In genomic region chr7:78443811-78444210, GRCh38 we compare ENCODE assay signal across 2 cellular contexts.
TF ChIP-seq lines count a peak whose summit lies in the region.

No MANE protein-coding gene starts in this region.

TF ChIP-seq in GM23338, 12 proteins besides CTCF, POLR2A, EP300 and RAD21 (continued from another document):
- no peak for TF ChIP-seq POLR2AphosphoS5 (IDR thresholded peaks at IDR 0.05; ENCODE audit: low read depth)
- TF ChIP-seq ZNF462 (CRISPR knock-in tag; IDR thresholded peaks at IDR 0.05) = no peak
- no peak for TF ChIP-seq NANOG (IDR thresholded peaks at IDR 0.05; ENCODE audit: borderline replicate concordance)
- TF ChIP-seq CREB1 (CRISPR knock-in tag; IDR thresholded peaks at IDR 0.05; ENCODE audit: low read depth) = no peak
- TF ChIP-seq ZNF331 (CRISPR knock-in tag; IDR thresholded peaks at IDR 0.05; ENCODE audit: low read depth) = no peak
- TF ChIP-seq ETS1 (IDR thresholded peaks at IDR 0.05) = no peak
- no peak for TF ChIP-seq STAT1 (IDR thresholded peaks at IDR 0.05; ENCODE audit: unreplicated experiment)
- no peak for TF ChIP-seq REST (IDR thresholded peaks at IDR 0.05; ENCODE audit: unreplicated experiment)
- TF ChIP-seq JUNB (IDR thresholded peaks at IDR 0.05; ENCODE audit: unreplicated experiment) = no peak

TF ChIP-seq in neural cell, 6 proteins besides CTCF, POLR2A, EP300 and RAD21:
- TF ChIP-seq REST (IDR thresholded peaks at IDR 0.05; ENCODE audit: borderline replicate concordance) = no peak
- TF ChIP-seq POLR2AphosphoS5 (IDR thresholded peaks at IDR 0.05) = peak; percentile 15
- peak; percentile 68 for TF ChIP-seq SMC3 (conservative IDR thresholded peaks at IDR 0.05; ENCODE audit: poor library complexity)
